1 cellular context compared by ENCODE assay signal in the genomic region with DNA sequence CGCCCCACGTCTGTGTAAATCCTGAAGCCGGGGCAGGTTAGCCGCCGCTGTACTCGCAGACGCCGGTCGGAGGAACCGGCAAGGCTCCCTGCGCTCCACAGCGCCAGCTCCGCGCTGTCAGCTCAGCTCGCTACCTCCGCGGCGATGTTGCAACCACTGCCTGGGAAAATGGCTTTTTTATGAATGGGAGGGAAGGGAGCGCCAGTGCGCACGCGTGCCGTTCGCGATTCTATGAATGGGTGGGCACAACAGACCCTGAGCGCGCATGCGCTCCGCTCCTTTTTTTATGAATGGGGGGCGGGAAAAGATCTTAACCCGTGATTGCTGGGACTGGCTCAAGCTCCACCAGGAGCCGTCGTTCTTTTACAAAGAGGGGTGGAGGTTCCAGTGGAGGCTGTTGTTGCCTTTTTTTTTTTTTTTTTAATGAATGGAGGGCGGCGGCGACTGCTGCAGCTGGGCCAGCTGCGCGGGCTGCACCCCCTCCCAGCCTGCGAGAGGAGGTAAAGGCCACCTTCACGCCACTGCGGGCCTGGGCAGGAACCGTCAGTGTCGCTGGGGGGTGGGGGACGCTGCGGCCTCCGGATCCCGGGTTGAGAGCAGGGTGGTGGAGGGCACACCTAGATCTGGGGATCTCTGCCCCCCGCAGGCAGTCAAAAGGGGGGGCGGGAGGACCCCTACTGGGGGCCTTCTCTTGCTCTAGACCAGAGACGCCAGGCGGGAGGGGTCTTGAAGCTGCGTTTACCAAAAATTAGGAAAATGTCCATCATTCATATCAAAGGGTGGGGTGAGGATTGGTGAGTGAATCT.
TF ChIP-seq lines count a peak whose summit lies in the region.

Gene SPRY4, minus strand, starts transcription at position 151 of the 806 bp plus-strand sequence. CDS start 9,913 bp downstream, outside the sequence.

TF ChIP-seq in K562, 482 proteins besides CTCF, POLR2A, EP300 and RAD21 (continued from another document and continues in another):
- no peak for TF ChIP-seq GMEB1 (CRISPR knock-in tag; IDR thresholded peaks at IDR 0.05)
- TF ChIP-seq KDM5B (IDR thresholded peaks at IDR 0.05; ENCODE audit: insufficient replicate concordance, low read depth, low read length), result peak; percentile 81
- no peak for TF ChIP-seq ZFX (CRISPR knock-in tag; IDR thresholded peaks at IDR 0.05)
- no peak for TF ChIP-seq ZNF224 (CRISPR knock-in tag; IDR thresholded peaks at IDR 0.05)
- no peak; the same call in 1 of the 2 replicates for TF ChIP-seq BRD4 (IDR thresholded peaks at IDR 0.05)
- no peak for TF ChIP-seq BMI1 (IDR thresholded peaks at IDR 0.05; ENCODE audit: low read length)
- peak; percentile 82 for TF ChIP-seq HNRNPLL (IDR thresholded peaks at IDR 0.05; ENCODE audit: low read depth, low read length, poor library complexity, severe bottlenecking)
- TF ChIP-seq ZC3H4 (CRISPR knock-in tag; IDR thresholded peaks at IDR 0.05; ENCODE audit: borderline replicate concordance), result no peak
- no peak for TF ChIP-seq CCAR2 (IDR thresholded peaks at IDR 0.05; ENCODE audit: low read depth, low read length)
- TF ChIP-seq RBM34 (IDR thresholded peaks at IDR 0.05; ENCODE audit: borderline replicate concordance, insufficient read depth, low read length), result no peak
- no peak for TF ChIP-seq NCOA4 (IDR thresholded peaks at IDR 0.05; ENCODE audit: partially characterized antibody)
- no peak for TF ChIP-seq HLTF (IDR thresholded peaks at IDR 0.05)
- TF ChIP-seq, protein P1, sequence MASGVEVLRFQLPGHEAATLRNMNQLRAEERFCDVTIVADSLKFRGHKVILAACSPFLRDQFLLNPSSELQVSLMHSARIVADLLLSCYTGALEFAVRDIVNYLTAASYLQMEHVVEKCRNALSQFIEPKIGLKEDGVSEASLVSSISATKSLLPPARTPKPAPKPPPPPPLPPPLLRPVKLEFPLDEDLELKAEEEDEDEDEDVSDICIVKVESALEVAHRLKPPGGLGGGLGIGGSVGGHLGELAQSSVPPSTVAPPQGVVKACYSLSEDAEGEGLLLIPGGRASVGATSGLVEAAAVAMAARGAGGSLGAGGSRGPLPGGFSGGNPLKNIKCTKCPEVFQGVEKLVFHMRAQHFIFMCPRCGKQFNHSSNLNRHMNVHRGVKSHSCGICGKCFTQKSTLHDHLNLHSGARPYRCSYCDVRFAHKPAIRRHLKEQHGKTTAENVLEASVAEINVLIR (CRISPR knock-in tag; IDR thresholded peaks at IDR 0.05), result no peak
- TF ChIP-seq DIDO1 (tag; IDR thresholded peaks at IDR 0.05; ENCODE audit: low read depth), result no peak
- no peak for TF ChIP-seq NR3C1 (CRISPR knock-in tag; IDR thresholded peaks at IDR 0.05)
- TF ChIP-seq MEF2A (IDR thresholded peaks at IDR 0.05; ENCODE audit: control insufficient read depth, low read depth, low read length), result no peak
- TF ChIP-seq KLF13 (tag; IDR thresholded peaks at IDR 0.05; ENCODE audit: borderline replicate concordance, low read depth), result 0 out of 2 replicates have a peak, but pooled peaks have one; percentile 7
- TF ChIP-seq DLX4 (CRISPR knock-in tag; IDR thresholded peaks at IDR 0.05), result no peak
- no peak for TF ChIP-seq ZSCAN32 (CRISPR knock-in tag; IDR thresholded peaks at IDR 0.05)
- no peak for TF ChIP-seq ZNF639 (CRISPR knock-in tag; conservative IDR thresholded peaks at IDR 0.05 in 1 of 2, IDR thresholded peaks at IDR 0.05 in 1 of 2)
- TF ChIP-seq IRF9 (tag; IDR thresholded peaks at IDR 0.05), result peak; percentile 72; the same call in 1 of the 2 replicates
- TF ChIP-seq KAT8 (IDR thresholded peaks at IDR 0.05; ENCODE audit: low read depth), result no peak
- 0 out of 2 replicates have a peak, but pooled peaks have one; percentile 6 for TF ChIP-seq RAD51 (IDR thresholded peaks at IDR 0.05; ENCODE audit: borderline replicate concordance, low read depth)
- 0 out of 4 replicates have a peak, but pooled peaks of 1 of the 2 experiments have one; percentile 42 for TF ChIP-seq TEAD1 (CRISPR knock-in tag; IDR thresholded peaks at IDR 0.05)
- no peak for TF ChIP-seq NR4A1 (CRISPR knock-in tag; IDR thresholded peaks at IDR 0.05)
- 0 out of 2 replicates have a peak, but pooled peaks have one; percentile 13 for TF ChIP-seq NR4A1 (tag; IDR thresholded peaks at IDR 0.05)
- TF ChIP-seq, protein P2, sequence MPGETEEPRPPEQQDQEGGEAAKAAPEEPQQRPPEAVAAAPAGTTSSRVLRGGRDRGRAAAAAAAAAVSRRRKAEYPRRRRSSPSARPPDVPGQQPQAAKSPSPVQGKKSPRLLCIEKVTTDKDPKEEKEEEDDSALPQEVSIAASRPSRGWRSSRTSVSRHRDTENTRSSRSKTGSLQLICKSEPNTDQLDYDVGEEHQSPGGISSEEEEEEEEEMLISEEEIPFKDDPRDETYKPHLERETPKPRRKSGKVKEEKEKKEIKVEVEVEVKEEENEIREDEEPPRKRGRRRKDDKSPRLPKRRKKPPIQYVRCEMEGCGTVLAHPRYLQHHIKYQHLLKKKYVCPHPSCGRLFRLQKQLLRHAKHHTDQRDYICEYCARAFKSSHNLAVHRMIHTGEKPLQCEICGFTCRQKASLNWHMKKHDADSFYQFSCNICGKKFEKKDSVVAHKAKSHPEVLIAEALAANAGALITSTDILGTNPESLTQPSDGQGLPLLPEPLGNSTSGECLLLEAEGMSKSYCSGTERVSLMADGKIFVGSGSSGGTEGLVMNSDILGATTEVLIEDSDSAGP (CRISPR knock-in tag; IDR thresholded peaks at IDR 0.05), result no peak
- no peak for TF ChIP-seq TRIM28 (IDR thresholded peaks at IDR 0.05)
- no peak for TF ChIP-seq ZNF780A (CRISPR knock-in tag; IDR thresholded peaks at IDR 0.05)
- no peak for TF ChIP-seq OTX1 (CRISPR knock-in tag; IDR thresholded peaks at IDR 0.05)
- TF ChIP-seq ZNF12 (CRISPR knock-in tag; IDR thresholded peaks at IDR 0.05), result no peak
- TF ChIP-seq ZNF766 (CRISPR knock-in tag; conservative IDR thresholded peaks at IDR 0.05), result no peak
- TF ChIP-seq ARID2 (IDR thresholded peaks at IDR 0.05), result no peak
- no peak for TF ChIP-seq FOXP1 (CRISPR knock-in tag; IDR thresholded peaks at IDR 0.05)
- no peak for TF ChIP-seq ZNF212 (CRISPR knock-in tag; IDR thresholded peaks at IDR 0.05)
- TF ChIP-seq LCOR (CRISPR knock-in tag; IDR thresholded peaks at IDR 0.05), result peak; percentile 33; the same call in 1 of the 2 replicates
- TF ChIP-seq MIER1 (IDR thresholded peaks at IDR 0.05; ENCODE audit: low read depth), result no peak
- no peak for TF ChIP-seq CBFB (CRISPR knock-in tag; IDR thresholded peaks at IDR 0.05)
- TF ChIP-seq, protein P3, sequence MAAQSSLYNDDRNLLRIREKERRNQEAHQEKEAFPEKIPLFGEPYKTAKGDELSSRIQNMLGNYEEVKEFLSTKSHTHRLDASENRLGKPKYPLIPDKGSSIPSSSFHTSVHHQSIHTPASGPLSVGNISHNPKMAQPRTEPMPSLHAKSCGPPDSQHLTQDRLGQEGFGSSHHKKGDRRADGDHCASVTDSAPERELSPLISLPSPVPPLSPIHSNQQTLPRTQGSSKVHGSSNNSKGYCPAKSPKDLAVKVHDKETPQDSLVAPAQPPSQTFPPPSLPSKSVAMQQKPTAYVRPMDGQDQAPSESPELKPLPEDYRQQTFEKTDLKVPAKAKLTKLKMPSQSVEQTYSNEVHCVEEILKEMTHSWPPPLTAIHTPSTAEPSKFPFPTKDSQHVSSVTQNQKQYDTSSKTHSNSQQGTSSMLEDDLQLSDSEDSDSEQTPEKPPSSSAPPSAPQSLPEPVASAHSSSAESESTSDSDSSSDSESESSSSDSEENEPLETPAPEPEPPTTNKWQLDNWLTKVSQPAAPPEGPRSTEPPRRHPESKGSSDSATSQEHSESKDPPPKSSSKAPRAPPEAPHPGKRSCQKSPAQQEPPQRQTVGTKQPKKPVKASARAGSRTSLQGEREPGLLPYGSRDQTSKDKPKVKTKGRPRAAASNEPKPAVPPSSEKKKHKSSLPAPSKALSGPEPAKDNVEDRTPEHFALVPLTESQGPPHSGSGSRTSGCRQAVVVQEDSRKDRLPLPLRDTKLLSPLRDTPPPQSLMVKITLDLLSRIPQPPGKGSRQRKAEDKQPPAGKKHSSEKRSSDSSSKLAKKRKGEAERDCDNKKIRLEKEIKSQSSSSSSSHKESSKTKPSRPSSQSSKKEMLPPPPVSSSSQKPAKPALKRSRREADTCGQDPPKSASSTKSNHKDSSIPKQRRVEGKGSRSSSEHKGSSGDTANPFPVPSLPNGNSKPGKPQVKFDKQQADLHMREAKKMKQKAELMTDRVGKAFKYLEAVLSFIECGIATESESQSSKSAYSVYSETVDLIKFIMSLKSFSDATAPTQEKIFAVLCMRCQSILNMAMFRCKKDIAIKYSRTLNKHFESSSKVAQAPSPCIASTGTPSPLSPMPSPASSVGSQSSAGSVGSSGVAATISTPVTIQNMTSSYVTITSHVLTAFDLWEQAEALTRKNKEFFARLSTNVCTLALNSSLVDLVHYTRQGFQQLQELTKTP (IDR thresholded peaks at IDR 0.05; ENCODE audit: low read depth in 1 of 2, partially characterized antibody in 2 of 2), result no peak
- TF ChIP-seq JUNB (CRISPR knock-in tag; conservative IDR thresholded peaks at IDR 0.05), result no peak
- TF ChIP-seq SFPQ (IDR thresholded peaks at IDR 0.05; ENCODE audit: low read depth, low read length), result no peak
- no peak for TF ChIP-seq CBX3 (IDR thresholded peaks at IDR 0.05; ENCODE audit: borderline replicate concordance in 1 of 2, low read length in 2 of 2)
- TF ChIP-seq, protein P4, sequence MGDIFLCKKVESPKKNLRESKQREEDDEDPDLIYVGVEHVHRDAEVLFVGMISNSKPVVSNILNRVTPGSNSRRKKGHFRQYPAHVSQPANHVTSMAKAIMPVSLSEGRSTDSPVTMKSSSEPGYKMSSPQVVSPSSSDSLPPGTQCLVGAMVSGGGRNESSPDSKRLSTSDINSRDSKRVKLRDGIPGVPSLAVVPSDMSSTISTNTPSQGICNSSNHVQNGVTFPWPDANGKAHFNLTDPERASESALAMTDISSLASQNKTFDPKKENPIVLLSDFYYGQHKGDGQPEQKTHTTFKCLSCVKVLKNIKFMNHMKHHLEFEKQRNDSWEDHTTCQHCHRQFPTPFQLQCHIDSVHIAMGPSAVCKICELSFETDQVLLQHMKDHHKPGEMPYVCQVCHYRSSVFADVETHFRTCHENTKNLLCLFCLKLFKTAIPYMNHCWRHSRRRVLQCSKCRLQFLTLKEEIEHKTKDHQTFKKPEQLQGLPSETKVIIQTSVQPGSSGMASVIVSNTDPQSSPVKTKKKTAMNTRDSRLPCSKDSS (IDR thresholded peaks at IDR 0.05; ENCODE audit: low read depth, partially characterized antibody), result no peak
